ENCODE assay signal across 1 cellular context in the genomic region with DNA sequence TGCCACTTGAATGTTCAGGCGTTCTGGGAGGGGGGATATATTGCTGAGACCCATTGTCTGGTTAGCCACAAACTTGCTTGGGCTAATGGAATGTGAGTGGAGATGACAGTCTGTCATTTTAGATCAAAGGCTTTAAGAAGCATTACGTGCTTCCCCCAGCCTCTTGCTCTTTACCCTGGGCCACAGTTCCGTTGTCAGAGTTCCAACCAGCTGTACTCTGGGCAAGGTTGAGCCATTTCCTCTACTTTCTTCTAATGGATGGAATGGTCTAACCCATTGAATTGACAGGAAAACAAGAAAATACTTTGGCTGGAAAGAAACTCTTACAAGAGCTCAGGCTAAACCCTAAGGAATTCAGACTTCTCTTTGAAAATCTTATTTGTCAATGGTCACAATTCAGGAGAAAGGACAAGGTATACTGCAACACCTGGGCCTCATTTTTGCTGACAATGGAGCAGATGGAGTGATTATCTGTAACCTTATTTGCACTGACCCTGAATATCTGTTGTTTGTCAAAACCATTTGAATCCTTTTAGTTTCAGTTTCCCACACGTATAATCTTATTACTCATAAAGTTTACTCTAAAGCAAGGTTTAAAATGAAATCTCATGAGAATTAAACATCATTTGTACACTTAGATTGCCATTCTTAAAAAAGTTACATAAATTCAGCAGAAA.
TF ChIP-seq lines count a peak whose summit lies in the region.

No MANE protein-coding gene starts in this region.

TF ChIP-seq in GM12878, 131 proteins besides CTCF, POLR2A, EP300 and RAD21 (continued from another document):
- TF ChIP-seq, protein P1, sequence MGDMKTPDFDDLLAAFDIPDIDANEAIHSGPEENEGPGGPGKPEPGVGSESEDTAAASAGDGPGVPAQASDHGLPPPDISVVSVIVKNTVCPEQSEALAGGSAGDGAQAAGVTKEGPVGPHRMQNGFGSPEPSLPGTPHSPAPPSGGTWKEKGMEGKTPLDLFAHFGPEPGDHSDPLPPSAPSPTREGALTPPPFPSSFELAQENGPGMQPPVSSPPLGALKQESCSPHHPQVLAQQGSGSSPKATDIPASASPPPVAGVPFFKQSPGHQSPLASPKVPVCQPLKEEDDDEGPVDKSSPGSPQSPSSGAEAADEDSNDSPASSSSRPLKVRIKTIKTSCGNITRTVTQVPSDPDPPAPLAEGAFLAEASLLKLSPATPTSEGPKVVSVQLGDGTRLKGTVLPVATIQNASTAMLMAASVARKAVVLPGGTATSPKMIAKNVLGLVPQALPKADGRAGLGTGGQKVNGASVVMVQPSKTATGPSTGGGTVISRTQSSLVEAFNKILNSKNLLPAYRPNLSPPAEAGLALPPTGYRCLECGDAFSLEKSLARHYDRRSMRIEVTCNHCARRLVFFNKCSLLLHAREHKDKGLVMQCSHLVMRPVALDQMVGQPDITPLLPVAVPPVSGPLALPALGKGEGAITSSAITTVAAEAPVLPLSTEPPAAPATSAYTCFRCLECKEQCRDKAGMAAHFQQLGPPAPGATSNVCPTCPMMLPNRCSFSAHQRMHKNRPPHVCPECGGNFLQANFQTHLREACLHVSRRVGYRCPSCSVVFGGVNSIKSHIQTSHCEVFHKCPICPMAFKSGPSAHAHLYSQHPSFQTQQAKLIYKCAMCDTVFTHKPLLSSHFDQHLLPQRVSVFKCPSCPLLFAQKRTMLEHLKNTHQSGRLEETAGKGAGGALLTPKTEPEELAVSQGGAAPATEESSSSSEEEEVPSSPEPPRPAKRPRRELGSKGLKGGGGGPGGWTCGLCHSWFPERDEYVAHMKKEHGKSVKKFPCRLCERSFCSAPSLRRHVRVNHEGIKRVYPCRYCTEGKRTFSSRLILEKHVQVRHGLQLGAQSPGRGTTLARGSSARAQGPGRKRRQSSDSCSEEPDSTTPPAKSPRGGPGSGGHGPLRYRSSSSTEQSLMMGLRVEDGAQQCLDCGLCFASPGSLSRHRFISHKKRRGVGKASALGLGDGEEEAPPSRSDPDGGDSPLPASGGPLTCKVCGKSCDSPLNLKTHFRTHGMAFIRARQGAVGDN (IDR thresholded peaks at IDR 0.05): peak; percentile 43; the same call in 1 of the 2 replicates
- TF ChIP-seq, protein P2, sequence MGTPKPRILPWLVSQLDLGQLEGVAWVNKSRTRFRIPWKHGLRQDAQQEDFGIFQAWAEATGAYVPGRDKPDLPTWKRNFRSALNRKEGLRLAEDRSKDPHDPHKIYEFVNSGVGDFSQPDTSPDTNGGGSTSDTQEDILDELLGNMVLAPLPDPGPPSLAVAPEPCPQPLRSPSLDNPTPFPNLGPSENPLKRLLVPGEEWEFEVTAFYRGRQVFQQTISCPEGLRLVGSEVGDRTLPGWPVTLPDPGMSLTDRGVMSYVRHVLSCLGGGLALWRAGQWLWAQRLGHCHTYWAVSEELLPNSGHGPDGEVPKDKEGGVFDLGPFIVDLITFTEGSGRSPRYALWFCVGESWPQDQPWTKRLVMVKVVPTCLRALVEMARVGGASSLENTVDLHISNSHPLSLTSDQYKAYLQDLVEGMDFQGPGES (IDR thresholded peaks at IDR 0.05): no peak
